ENCODE assay signal across 8 cellular contexts in genomic region chr14:64705406-64706118, GRCh38. TPM values are rescaled to one million over a fixed set of nuclear protein-coding genes. Genes with fewer than 3 reads are reported as not detected.
DNase-seq lines count a peak whose midpoint lies in the region; ATAC-seq and TF ChIP-seq lines count a peak whose summit lies in the region.

No MANE protein-coding gene starts in this region.

- H3K36me3 Mint-ChIP-seq in activated CD4-positive, alpha-beta T cell treated with anti-CD3 and anti-CD28 coated beads for 36 hours (ENCODE audit: low read depth): no peaks in the 10 kb centered on the region

- peaks cover 21% of the 10 kb centered on the region for H3K36me3 ChIP-seq in neutrophil
- H3K36me3 ChIP-seq in adrenal gland (replicated peaks in 1 of 2): no peaks in the 10 kb centered on the region

- H3K27ac ChIP-seq in VCaP (peak overlapping the region; percentile 70; the same call in 1 of the 2 replicates), neutrophil (peak overlapping the region; percentile 99), adrenal gland (peak overlapping the region in 2 of 5 donors; percentile 65 to 83)

- H3K9me3 ChIP-seq in neutrophil: no peaks in the 10 kb centered on the region
- no peaks in the 10 kb centered on the region for H3K9me3 ChIP-seq in adrenal gland (replicated peaks in 1 of 3)

- H3K4me1 Mint-ChIP-seq in activated CD4-positive, alpha-beta T cell treated with anti-CD3 and anti-CD28 coated beads for 36 hours: peaks cover 41% of the 10 kb centered on the region

- H3K27me3 Mint-ChIP-seq in activated CD4-positive, alpha-beta T cell treated with anti-CD3 and anti-CD28 coated beads for 36 hours: peaks cover 40% of the 10 kb centered on the region

- WGBS in adrenal gland, 4 donors: 49 to 55% (median 53%) methylated on average over 10 to 17 of the region's 17 CpGs

- TF ChIP-seq CTCF in VCaP (conservative IDR thresholded peaks at IDR 0.05): no peak
- no peak for TF ChIP-seq CTCF in neutrophil (IDR thresholded peaks at IDR 0.05)
- TF ChIP-seq CTCF in adrenal gland (IDR thresholded peaks at IDR 0.05): no peak

- H3K27ac Mint-ChIP-seq in activated CD4-positive, alpha-beta T cell treated with anti-CD3 and anti-CD28 coated beads for 36 hours: peak overlapping the region; percentile 6

- H3K4me3 ChIP-seq in neutrophil (ENCODE audit: low read depth in 1 of 2, low read length in 1 of 2): peak overlapping the region; percentile 79 to 97
- peak overlapping the region in 2 of 4 donors; percentile 48 to 58 for H3K4me3 ChIP-seq in adrenal gland

- POLR2A ChIA-PET in activated CD4-positive, alpha-beta T cell treated with anti-CD3 and anti-CD28 coated beads for 36 hours (lab: Charles Lee): interaction anchor here (0.6 kb wide), 1 partner anchor 157 kb away, joined by 3 read pairs; no protein-coding TSS in a partner anchor

- no peaks in the 10 kb centered on the region for H3K9me3 Mint-ChIP-seq in activated CD4-positive, alpha-beta T cell treated with anti-CD3 and anti-CD28 coated beads for 36 hours (ENCODE audit: low read depth)

- ATAC-seq in activated CD4-positive, alpha-beta T cell treated with anti-CD3 and anti-CD28 coated beads for 36 hours: no peak
- ATAC-seq in GM19467 (IDR thresholded peaks at IDR 0.05; ENCODE audit: unreplicated experiment): no peak

- peak; percentile 30 for DNase-seq in activated CD4-positive, alpha-beta T cell treated with anti-CD3 and anti-CD28 coated beads for 36 hours
- DNase-seq in activated CD4-positive, alpha-beta T cell treated with anti-CD3 and anti-CD28 coated beads, Interleukin-2, amount 50 U/mL, for 4 hours: no peak
- DNase-seq in globus pallidus (ENCODE audit: low spot score): peak; percentile 82
- no peak for DNase-seq in DMS114 treated with DMSO at 0.1 percent for 48 hours (lab: John Stamatoyannopoulos, UW; ENCODE audit: unreplicated experiment)
- no peak for DNase-seq in adrenal gland

- intact Hi-C loops in activated CD4-positive, alpha-beta T cell treated with anti-CD3 and anti-CD28 coated beads for 36 hours (cut with DNase I, micrococcal nuclease): no loop called here
- intact Hi-C loops in adrenal gland (cut with DNase I): no loop called here

- no peak for TF ChIP-seq POLR2A in adrenal gland (IDR thresholded peaks at IDR 0.05)

- CTCF ChIA-PET in activated CD4-positive, alpha-beta T cell treated with anti-CD3 and anti-CD28 coated beads for 36 hours (lab: Charles Lee): interaction anchor here (0.7 to 1.3 kb wide), 4 partner anchors 13 to 59 kb away, joined by 3 to 7 read pairs (median 3); no protein-coding TSS in a partner anchor

- peak overlapping the region; percentile 71 for H3K4me3 Mint-ChIP-seq in activated CD4-positive, alpha-beta T cell treated with anti-CD3 and anti-CD28 coated beads for 36 hours

- peaks cover 81 to 89% of the 10 kb centered on the region in 2 experiments for H3K4me1 ChIP-seq in neutrophil (ENCODE audit: control insufficient read depth in 1 of 2, insufficient read depth in 1 of 2, low read depth in 1 of 2, low read length in 1 of 2)
- H3K4me1 ChIP-seq in adrenal gland (replicated peaks in 1 of 2): peaks cover 3 to 21% of the 10 kb centered on the region in 2 donors

- peaks cover 8% of the 10 kb centered on the region for H3K27me3 ChIP-seq in neutrophil
- no peaks in the 10 kb centered on the region for H3K27me3 ChIP-seq in adrenal gland

RNA-seq across cellular contexts. Expression of gene PLEKHG3, which starts 1.3 kb away (rescaled TPM):
- total RNA-seq in activated CD4-positive, alpha-beta T cell treated with anti-CD3 and anti-CD28 coated beads for 36 hours: 1 to 10 TPM; 6.3 to 7.1 TPM
- 10 to 100 TPM in 2 of 8 donors, 1 to 10 TPM in 6; 2.7 to 11.7 (median 8.9) TPM for total RNA-seq in adrenal gland
- polyA plus RNA-seq in adrenal gland: 10 to 100 TPM in 1 of 3 donors, 1 to 10 TPM in 2; 3.0 to 10.1 (median 9.5) TPM

Comparison
In these comparisons a context has a peak if more than half of its experiments do, and no peak if none do; other contexts are left out.
1. DNase-seq: peak in activated CD4-positive, alpha-beta T cell treated with anti-CD3 and anti-CD28 coated beads for 36 hours (single experiment) and globus pallidus (single experiment); none in activated CD4-positive, alpha-beta T cell treated with anti-CD3 and anti-CD28 coated beads, Interleukin-2, amount 50 U/mL, for 4 hours (0 of 2), DMS114 treated with DMSO at 0.1 percent for 48 hours (single experiment) and adrenal gland (0 of 7).